ENCODE assay signal across 1 cellular context in the genomic region with DNA sequence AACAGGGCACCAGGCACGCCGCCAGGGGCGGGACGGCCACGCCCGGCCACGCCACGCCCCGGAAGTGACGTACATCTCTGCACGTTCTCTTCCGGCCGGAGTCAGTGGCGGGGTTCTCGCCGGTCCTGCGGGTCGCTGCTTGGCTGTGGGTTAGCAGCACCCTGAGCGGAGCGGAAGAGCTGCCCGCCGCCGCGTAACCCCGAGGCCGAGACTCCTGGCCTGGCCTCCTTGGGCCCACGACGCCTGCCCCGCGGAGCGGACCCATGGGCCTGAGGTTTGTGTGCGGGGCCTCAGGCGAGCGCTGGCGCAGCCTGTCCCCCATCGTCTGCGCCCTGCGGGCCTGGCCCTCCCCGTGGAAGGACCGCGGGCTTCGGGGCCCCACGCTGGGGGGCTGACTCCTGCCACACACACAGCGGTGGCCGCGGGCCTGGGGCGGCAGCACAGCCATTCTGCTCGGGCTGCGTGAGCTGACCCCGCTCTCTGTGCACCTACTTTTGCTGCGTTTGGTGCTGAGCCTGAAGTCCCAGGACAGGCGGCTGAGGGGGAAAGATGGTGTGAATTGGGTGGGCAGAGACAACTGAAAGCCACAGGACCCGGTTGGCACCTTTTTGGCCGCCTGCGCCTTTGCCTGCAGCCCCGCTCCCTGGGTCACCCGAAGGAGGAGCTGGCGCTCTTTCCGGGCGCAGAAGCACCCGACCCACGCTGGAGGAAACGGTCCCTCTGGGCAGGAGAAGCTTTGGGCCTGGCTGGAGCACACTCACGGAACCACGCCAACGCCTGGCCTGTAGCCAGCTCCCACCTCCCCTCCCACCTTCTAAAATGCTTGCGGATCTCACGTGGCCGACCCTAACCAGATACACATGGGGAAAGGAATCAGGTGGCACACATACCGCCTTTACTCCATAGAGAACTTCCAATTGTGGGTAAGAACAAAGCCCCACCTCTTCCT.
A peak's percentile ranks its signal among the peaks of the same experiment; 100 is the strongest.
TF ChIP-seq lines count a peak whose summit lies in the region.

No MANE protein-coding gene starts in this region.

TF ChIP-seq in K562, 482 proteins besides CTCF, POLR2A, EP300 and RAD21 (continued from another document and continues in another):
- TF ChIP-seq, protein P1, sequence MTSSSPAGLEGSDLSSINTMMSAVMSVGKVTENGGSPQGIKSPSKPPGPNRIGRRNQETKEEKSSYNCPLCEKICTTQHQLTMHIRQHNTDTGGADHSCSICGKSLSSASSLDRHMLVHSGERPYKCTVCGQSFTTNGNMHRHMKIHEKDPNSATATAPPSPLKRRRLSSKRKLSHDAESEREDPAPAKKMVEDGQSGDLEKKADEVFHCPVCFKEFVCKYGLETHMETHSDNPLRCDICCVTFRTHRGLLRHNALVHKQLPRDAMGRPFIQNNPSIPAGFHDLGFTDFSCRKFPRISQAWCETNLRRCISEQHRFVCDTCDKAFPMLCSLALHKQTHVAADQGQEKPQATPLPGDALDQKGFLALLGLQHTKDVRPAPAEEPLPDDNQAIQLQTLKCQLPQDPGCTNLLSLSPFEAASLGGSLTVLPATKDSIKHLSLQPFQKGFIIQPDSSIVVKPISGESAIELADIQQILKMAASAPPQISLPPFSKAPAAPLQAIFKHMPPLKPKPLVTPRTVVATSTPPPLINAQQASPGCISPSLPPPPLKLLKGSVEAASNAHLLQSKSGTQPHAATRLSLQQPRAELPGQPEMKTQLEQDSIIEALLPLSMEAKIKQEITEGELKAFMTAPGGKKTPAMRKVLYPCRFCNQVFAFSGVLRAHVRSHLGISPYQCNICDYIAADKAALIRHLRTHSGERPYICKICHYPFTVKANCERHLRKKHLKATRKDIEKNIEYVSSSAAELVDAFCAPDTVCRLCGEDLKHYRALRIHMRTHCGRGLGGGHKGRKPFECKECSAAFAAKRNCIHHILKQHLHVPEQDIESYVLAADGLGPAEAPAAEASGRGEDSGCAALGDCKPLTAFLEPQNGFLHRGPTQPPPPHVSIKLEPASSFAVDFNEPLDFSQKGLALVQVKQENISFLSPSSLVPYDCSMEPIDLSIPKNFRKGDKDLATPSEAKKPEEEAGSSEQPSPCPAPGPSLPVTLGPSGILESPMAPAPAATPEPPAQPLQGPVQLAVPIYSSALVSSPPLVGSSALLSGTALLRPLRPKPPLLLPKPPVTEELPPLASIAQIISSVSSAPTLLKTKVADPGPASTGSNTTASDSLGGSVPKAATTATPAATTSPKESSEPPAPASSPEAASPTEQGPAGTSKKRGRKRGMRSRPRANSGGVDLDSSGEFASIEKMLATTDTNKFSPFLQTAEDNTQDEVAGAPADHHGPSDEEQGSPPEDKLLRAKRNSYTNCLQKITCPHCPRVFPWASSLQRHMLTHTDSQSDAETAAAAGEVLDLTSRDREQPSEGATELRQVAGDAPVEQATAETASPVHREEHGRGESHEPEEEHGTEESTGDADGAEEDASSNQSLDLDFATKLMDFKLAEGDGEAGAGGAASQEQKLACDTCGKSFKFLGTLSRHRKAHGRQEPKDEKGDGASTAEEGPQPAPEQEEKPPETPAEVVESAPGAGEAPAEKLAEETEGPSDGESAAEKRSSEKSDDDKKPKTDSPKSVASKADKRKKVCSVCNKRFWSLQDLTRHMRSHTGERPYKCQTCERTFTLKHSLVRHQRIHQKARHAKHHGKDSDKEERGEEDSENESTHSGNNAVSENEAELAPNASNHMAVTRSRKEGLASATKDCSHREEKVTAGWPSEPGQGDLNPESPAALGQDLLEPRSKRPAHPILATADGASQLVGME (CRISPR knock-in tag; IDR thresholded peaks at IDR 0.05), result 0 out of 2 replicates have a peak, but pooled peaks have one; percentile 28
- TF ChIP-seq NFIC (IDR thresholded peaks at IDR 0.05), result peak; percentile 85
- no peak for TF ChIP-seq ZC3H4 (CRISPR knock-in tag; IDR thresholded peaks at IDR 0.05; ENCODE audit: borderline replicate concordance)
- no peak for TF ChIP-seq HDAC2 (IDR thresholded peaks at IDR 0.05)
- TF ChIP-seq KAT8 (IDR thresholded peaks at IDR 0.05; ENCODE audit: low read depth), result no peak
- TF ChIP-seq, protein P2, sequence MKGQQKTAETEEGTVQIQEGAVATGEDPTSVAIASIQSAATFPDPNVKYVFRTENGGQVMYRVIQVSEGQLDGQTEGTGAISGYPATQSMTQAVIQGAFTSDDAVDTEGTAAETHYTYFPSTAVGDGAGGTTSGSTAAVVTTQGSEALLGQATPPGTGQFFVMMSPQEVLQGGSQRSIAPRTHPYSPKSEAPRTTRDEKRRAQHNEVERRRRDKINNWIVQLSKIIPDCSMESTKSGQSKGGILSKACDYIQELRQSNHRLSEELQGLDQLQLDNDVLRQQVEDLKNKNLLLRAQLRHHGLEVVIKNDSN (CRISPR knock-in tag; IDR thresholded peaks at IDR 0.05), result peak; percentile 39; the same call in 1 of the 2 replicates
- TF ChIP-seq, protein P3, sequence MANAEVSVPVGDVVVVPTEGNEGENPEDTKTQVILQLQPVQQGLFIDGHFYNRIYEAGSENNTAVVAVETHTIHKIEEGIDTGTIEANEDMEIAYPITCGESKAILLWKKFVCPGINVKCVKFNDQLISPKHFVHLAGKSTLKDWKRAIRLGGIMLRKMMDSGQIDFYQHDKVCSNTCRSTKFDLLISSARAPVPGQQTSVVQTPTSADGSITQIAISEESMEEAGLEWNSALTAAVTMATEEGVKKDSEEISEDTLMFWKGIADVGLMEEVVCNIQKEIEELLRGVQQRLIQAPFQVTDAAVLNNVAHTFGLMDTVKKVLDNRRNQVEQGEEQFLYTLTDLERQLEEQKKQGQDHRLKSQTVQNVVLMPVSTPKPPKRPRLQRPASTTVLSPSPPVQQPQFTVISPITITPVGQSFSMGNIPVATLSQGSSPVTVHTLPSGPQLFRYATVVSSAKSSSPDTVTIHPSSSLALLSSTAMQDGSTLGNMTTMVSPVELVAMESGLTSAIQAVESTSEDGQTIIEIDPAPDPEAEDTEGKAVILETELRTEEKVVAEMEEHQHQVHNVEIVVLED (CRISPR knock-in tag; IDR thresholded peaks at IDR 0.05), result peak; percentile 53; the same call in 1 of the 2 replicates
- no peak for TF ChIP-seq PTBP1 (IDR thresholded peaks at IDR 0.05; ENCODE audit: low read depth, low read length)
- TF ChIP-seq GTF2A2 (tag; IDR thresholded peaks at IDR 0.05), result no peak
- no peak for TF ChIP-seq SMARCB1 (IDR thresholded peaks at IDR 0.05; ENCODE audit: insufficient read length, low read depth)
- TF ChIP-seq SMAD3 (CRISPR knock-in tag; conservative IDR thresholded peaks at IDR 0.05), result no peak
- peak; percentile 73 for TF ChIP-seq MYC (IDR thresholded peaks at IDR 0.05; ENCODE audit: low read depth, low read length)
- TF ChIP-seq MYC (CRISPR knock-in tag; IDR thresholded peaks at IDR 0.05; ENCODE audit: borderline replicate concordance, low read depth), result no peak
- peak; percentile 40 for TF ChIP-seq SMAD1 (IDR thresholded peaks at IDR 0.05; ENCODE audit: low read depth, low read length, partially characterized antibody)
- no peak for TF ChIP-seq ZNF324 (CRISPR knock-in tag; IDR thresholded peaks at IDR 0.05)
- TF ChIP-seq, protein P4, sequence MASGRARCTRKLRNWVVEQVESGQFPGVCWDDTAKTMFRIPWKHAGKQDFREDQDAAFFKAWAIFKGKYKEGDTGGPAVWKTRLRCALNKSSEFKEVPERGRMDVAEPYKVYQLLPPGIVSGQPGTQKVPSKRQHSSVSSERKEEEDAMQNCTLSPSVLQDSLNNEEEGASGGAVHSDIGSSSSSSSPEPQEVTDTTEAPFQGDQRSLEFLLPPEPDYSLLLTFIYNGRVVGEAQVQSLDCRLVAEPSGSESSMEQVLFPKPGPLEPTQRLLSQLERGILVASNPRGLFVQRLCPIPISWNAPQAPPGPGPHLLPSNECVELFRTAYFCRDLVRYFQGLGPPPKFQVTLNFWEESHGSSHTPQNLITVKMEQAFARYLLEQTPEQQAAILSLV (tag; IDR thresholded peaks at IDR 0.05), result no peak
- no peak for TF ChIP-seq HIVEP1 (CRISPR knock-in tag; IDR thresholded peaks at IDR 0.05)
- TF ChIP-seq ELF4 (CRISPR knock-in tag; IDR thresholded peaks at IDR 0.05), result 0 out of 2 replicates have a peak, but pooled peaks have one; percentile 8
- TF ChIP-seq, protein P5, sequence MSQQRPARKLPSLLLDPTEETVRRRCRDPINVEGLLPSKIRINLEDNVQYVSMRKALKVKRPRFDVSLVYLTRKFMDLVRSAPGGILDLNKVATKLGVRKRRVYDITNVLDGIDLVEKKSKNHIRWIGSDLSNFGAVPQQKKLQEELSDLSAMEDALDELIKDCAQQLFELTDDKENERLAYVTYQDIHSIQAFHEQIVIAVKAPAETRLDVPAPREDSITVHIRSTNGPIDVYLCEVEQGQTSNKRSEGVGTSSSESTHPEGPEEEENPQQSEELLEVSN (IDR thresholded peaks at IDR 0.05; ENCODE audit: borderline replicate concordance in 1 of 2, extremely low read depth in 1 of 2, insufficient read depth in 1 of 2, insufficient read length in 1 of 2, low read depth in 1 of 2, low read length in 1 of 2, poor library complexity in 1 of 2, severe bottlenecking in 1 of 2), result peak in 1 of 2 experiments; percentile 57
- TF ChIP-seq SIN3A (IDR thresholded peaks at IDR 0.05; ENCODE audit: borderline replicate concordance in 2 of 2, control insufficient read depth in 1 of 2, low read depth in 2 of 2, low read length in 2 of 2), result peak; percentile 24 to 78; a peak in 2 of 4 replicates
- peak; percentile 90 for TF ChIP-seq POLR2G (IDR thresholded peaks at IDR 0.05; ENCODE audit: low read depth, low read length)
- TF ChIP-seq ELF1 (tag; IDR thresholded peaks at IDR 0.05), result peak; percentile 71
- TF ChIP-seq ZNF217 (CRISPR knock-in tag; IDR thresholded peaks at IDR 0.05), result no peak
- TF ChIP-seq MED1 (CRISPR knock-in tag; IDR thresholded peaks at IDR 0.05; ENCODE audit: borderline replicate concordance), result no peak
- no peak for TF ChIP-seq ZNF444 (CRISPR knock-in tag; IDR thresholded peaks at IDR 0.05)
- TF ChIP-seq, protein P6, sequence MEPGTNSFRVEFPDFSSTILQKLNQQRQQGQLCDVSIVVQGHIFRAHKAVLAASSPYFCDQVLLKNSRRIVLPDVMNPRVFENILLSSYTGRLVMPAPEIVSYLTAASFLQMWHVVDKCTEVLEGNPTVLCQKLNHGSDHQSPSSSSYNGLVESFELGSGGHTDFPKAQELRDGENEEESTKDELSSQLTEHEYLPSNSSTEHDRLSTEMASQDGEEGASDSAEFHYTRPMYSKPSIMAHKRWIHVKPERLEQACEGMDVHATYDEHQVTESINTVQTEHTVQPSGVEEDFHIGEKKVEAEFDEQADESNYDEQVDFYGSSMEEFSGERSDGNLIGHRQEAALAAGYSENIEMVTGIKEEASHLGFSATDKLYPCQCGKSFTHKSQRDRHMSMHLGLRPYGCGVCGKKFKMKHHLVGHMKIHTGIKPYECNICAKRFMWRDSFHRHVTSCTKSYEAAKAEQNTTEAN (CRISPR knock-in tag; IDR thresholded peaks at IDR 0.05), result no peak
- TF ChIP-seq KLF6 (CRISPR knock-in tag; IDR thresholded peaks at IDR 0.05; ENCODE audit: borderline replicate concordance), result peak; percentile 78; the same call in 1 of the 2 replicates
- no peak for TF ChIP-seq POLR2AphosphoS2 (IDR thresholded peaks at IDR 0.05; ENCODE audit: low read length)
- TF ChIP-seq RBM34 (IDR thresholded peaks at IDR 0.05; ENCODE audit: borderline replicate concordance, insufficient read depth, low read length), result no peak
- TF ChIP-seq, protein P7, sequence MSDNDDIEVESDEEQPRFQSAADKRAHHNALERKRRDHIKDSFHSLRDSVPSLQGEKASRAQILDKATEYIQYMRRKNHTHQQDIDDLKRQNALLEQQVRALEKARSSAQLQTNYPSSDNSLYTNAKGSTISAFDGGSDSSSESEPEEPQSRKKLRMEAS (CRISPR knock-in tag; IDR thresholded peaks at IDR 0.05), result peak; percentile 64
- peak; percentile 90 for TF ChIP-seq RBBP5 (IDR thresholded peaks at IDR 0.05; ENCODE audit: borderline replicate concordance, insufficient read depth, low read length, poor library complexity, severe bottlenecking)
- TF ChIP-seq, protein P8, sequence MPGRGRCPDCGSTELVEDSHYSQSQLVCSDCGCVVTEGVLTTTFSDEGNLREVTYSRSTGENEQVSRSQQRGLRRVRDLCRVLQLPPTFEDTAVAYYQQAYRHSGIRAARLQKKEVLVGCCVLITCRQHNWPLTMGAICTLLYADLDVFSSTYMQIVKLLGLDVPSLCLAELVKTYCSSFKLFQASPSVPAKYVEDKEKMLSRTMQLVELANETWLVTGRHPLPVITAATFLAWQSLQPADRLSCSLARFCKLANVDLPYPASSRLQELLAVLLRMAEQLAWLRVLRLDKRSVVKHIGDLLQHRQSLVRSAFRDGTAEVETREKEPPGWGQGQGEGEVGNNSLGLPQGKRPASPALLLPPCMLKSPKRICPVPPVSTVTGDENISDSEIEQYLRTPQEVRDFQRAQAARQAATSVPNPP (IDR thresholded peaks at IDR 0.05; ENCODE audit: borderline replicate concordance, insufficient read depth, insufficient read length), result no peak
- TF ChIP-seq TEAD1 (CRISPR knock-in tag; IDR thresholded peaks at IDR 0.05), result no peak
- no peak for TF ChIP-seq ZNF766 (CRISPR knock-in tag; conservative IDR thresholded peaks at IDR 0.05)
- no peak for TF ChIP-seq ZNF316 (IDR thresholded peaks at IDR 0.05)
- TF ChIP-seq MEIS2 (IDR thresholded peaks at IDR 0.05; ENCODE audit: partially characterized antibody), result no peak
- TF ChIP-seq, protein P9, sequence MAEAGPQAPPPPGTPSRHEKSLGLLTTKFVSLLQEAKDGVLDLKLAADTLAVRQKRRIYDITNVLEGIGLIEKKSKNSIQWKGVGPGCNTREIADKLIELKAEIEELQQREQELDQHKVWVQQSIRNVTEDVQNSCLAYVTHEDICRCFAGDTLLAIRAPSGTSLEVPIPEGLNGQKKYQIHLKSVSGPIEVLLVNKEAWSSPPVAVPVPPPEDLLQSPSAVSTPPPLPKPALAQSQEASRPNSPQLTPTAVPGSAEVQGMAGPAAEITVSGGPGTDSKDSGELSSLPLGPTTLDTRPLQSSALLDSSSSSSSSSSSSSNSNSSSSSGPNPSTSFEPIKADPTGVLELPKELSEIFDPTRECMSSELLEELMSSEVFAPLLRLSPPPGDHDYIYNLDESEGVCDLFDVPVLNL (CRISPR knock-in tag; IDR thresholded peaks at IDR 0.05; ENCODE audit: low read depth), result 0 out of 2 replicates have a peak, but pooled peaks have one; percentile 15
- TF ChIP-seq PHF8 (IDR thresholded peaks at IDR 0.05; ENCODE audit: borderline replicate concordance, low read length), result peak; percentile 92; the same call in 1 of the 2 replicates
- TF ChIP-seq TAF1 (IDR thresholded peaks at IDR 0.05; ENCODE audit: control insufficient read depth, extremely low read depth, insufficient read depth, low read length, severe bottlenecking), result peak; percentile 93
- TF ChIP-seq, protein P10, sequence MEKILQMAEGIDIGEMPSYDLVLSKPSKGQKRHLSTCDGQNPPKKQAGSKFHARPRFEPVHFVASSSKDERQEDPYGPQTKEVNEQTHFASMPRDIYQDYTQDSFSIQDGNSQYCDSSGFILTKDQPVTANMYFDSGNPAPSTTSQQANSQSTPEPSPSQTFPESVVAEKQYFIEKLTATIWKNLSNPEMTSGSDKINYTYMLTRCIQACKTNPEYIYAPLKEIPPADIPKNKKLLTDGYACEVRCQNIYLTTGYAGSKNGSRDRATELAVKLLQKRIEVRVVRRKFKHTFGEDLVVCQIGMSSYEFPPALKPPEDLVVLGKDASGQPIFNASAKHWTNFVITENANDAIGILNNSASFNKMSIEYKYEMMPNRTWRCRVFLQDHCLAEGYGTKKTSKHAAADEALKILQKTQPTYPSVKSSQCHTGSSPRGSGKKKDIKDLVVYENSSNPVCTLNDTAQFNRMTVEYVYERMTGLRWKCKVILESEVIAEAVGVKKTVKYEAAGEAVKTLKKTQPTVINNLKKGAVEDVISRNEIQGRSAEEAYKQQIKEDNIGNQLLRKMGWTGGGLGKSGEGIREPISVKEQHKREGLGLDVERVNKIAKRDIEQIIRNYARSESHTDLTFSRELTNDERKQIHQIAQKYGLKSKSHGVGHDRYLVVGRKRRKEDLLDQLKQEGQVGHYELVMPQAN (IDR thresholded peaks at IDR 0.05; ENCODE audit: borderline replicate concordance), result peak; percentile 78; the same call in 1 of the 2 replicates
- peak; percentile 63; the same call in 1 of the 2 replicates for TF ChIP-seq JUND (IDR thresholded peaks at IDR 0.05; ENCODE audit: borderline replicate concordance, low read depth, low read length)
- TF ChIP-seq JUND (tag; IDR thresholded peaks at IDR 0.05; ENCODE audit: borderline replicate concordance, low read depth, low read length), result no peak; the same call in 2 of the 3 replicates
